In genomic region chr5:180187767-180188166, GRCh38 we compare ENCODE assay signal across 2 cellular contexts.
TF ChIP-seq lines count a peak whose summit lies in the region.

No MANE protein-coding gene starts in this region.

TF ChIP-seq in HepG2, 621 proteins besides CTCF, POLR2A, EP300 and RAD21 (continued from another document):
- TF ChIP-seq ZNF7 (CRISPR knock-in tag; IDR thresholded peaks at IDR 0.05) (peak; percentile 78), PRDM4 (CRISPR knock-in tag; IDR thresholded peaks at IDR 0.05; ENCODE audit: borderline replicate concordance) (no peak), PPARG (CRISPR knock-in tag; conservative IDR thresholded peaks at IDR 0.05) (no peak)
TF ChIP-seq in HepG2: peak in this region for 1.

TF ChIP-seq in HEK293, 187 proteins besides CTCF, POLR2A, EP300 and RAD21:
- TF ChIP-seq ZNF580 (tag by site-specific recombination; IDR thresholded peaks at IDR 0.05) = no peak
- TF ChIP-seq ZNF140 (tag by site-specific recombination; IDR thresholded peaks at IDR 0.05) = peak; percentile 94
TF ChIP-seq in HEK293: peak in this region for 1.
